ENCODE assay signal across 2 cellular contexts in genomic region chr5:126808619-126809018, GRCh38.
TF ChIP-seq lines count a peak whose summit lies in the region.

No MANE protein-coding gene starts in this region.

TF ChIP-seq in IMR-90, 13 proteins besides CTCF, POLR2A, EP300 and RAD21 (continued from another document):
- TF ChIP-seq USF2 (IDR thresholded peaks at IDR 0.05; ENCODE audit: low read depth, low read length) (no peak), SMC3 (IDR thresholded peaks at IDR 0.05; ENCODE audit: low read depth, low read length) (peak; percentile 46)
TF ChIP-seq in IMR-90: peak in this region for 1.

TF ChIP-seq in HepG2, 621 proteins besides CTCF, POLR2A, EP300 and RAD21 (continued from another document):
- no peak for TF ChIP-seq SOX6 (IDR thresholded peaks at IDR 0.05)
- no peak for TF ChIP-seq SOX6 (CRISPR knock-in tag; IDR thresholded peaks at IDR 0.05)
- TF ChIP-seq ZNF44 (CRISPR knock-in tag; IDR thresholded peaks at IDR 0.05) = no peak
- no peak for TF ChIP-seq ZNF597 (CRISPR knock-in tag; IDR thresholded peaks at IDR 0.05)
- peak; percentile 23; the same call in 1 of the 2 replicates for TF ChIP-seq SMC3 (IDR thresholded peaks at IDR 0.05; ENCODE audit: low read length)
- TF ChIP-seq SIX4 (CRISPR knock-in tag; IDR thresholded peaks at IDR 0.05) = no peak
- peak; percentile 21 for TF ChIP-seq TEAD3 (CRISPR knock-in tag; optimal IDR thresholded peaks at IDR 0.05; ENCODE audit: borderline replicate concordance)
- no peak for TF ChIP-seq ZNF589 (CRISPR knock-in tag; conservative IDR thresholded peaks at IDR 0.05)
- no peak for TF ChIP-seq SP5 (CRISPR knock-in tag; IDR thresholded peaks at IDR 0.05; ENCODE audit: borderline replicate concordance, low read depth)
- TF ChIP-seq ERF (CRISPR knock-in tag; IDR thresholded peaks at IDR 0.05) = no peak
- no peak for TF ChIP-seq ZBTB49 (CRISPR knock-in tag; IDR thresholded peaks at IDR 0.05; ENCODE audit: borderline replicate concordance)
- no peak for TF ChIP-seq FOXA1 (IDR thresholded peaks at IDR 0.05)
- TF ChIP-seq FOXA1 (CRISPR knock-in tag; IDR thresholded peaks at IDR 0.05) = no peak
- TF ChIP-seq ZNF441 (CRISPR knock-in tag; IDR thresholded peaks at IDR 0.05; ENCODE audit: borderline replicate concordance) = no peak
- TF ChIP-seq TAF15 (IDR thresholded peaks at IDR 0.05; ENCODE audit: low read depth, low read length, poor library complexity, severe bottlenecking) = no peak
- no peak for TF ChIP-seq ZFP62 (CRISPR knock-in tag; IDR thresholded peaks at IDR 0.05)
- TF ChIP-seq HIC2 (CRISPR knock-in tag; IDR thresholded peaks at IDR 0.05; ENCODE audit: low read depth) = no peak
- TF ChIP-seq KMT2A (CRISPR knock-in tag; IDR thresholded peaks at IDR 0.05) = no peak
- TF ChIP-seq SMAD9 (CRISPR knock-in tag; IDR thresholded peaks at IDR 0.05) = no peak
- no peak for TF ChIP-seq ZZZ3 (CRISPR knock-in tag; IDR thresholded peaks at IDR 0.05; ENCODE audit: borderline replicate concordance)
- no peak for TF ChIP-seq JDP2 (CRISPR knock-in tag; IDR thresholded peaks at IDR 0.05; ENCODE audit: borderline replicate concordance)
- no peak for TF ChIP-seq HOXA9 (CRISPR knock-in tag; IDR thresholded peaks at IDR 0.05; ENCODE audit: borderline replicate concordance)
- TF ChIP-seq IRX3 (CRISPR knock-in tag; IDR thresholded peaks at IDR 0.05; ENCODE audit: borderline replicate concordance, low read depth) = no peak
- no peak for TF ChIP-seq ZNF776 (CRISPR knock-in tag; IDR thresholded peaks at IDR 0.05)
- peak; percentile 60 for TF ChIP-seq ZNF121 (CRISPR knock-in tag; IDR thresholded peaks at IDR 0.05)
- TF ChIP-seq CHD2 (IDR thresholded peaks at IDR 0.05; ENCODE audit: low read depth, low read length) = no peak
- no peak for TF ChIP-seq ZNF337 (CRISPR knock-in tag; IDR thresholded peaks at IDR 0.05; ENCODE audit: borderline replicate concordance, low read depth)
- TF ChIP-seq NAIF1 (CRISPR knock-in tag; IDR thresholded peaks at IDR 0.05; ENCODE audit: borderline replicate concordance) = no peak
- TF ChIP-seq, protein P1, sequence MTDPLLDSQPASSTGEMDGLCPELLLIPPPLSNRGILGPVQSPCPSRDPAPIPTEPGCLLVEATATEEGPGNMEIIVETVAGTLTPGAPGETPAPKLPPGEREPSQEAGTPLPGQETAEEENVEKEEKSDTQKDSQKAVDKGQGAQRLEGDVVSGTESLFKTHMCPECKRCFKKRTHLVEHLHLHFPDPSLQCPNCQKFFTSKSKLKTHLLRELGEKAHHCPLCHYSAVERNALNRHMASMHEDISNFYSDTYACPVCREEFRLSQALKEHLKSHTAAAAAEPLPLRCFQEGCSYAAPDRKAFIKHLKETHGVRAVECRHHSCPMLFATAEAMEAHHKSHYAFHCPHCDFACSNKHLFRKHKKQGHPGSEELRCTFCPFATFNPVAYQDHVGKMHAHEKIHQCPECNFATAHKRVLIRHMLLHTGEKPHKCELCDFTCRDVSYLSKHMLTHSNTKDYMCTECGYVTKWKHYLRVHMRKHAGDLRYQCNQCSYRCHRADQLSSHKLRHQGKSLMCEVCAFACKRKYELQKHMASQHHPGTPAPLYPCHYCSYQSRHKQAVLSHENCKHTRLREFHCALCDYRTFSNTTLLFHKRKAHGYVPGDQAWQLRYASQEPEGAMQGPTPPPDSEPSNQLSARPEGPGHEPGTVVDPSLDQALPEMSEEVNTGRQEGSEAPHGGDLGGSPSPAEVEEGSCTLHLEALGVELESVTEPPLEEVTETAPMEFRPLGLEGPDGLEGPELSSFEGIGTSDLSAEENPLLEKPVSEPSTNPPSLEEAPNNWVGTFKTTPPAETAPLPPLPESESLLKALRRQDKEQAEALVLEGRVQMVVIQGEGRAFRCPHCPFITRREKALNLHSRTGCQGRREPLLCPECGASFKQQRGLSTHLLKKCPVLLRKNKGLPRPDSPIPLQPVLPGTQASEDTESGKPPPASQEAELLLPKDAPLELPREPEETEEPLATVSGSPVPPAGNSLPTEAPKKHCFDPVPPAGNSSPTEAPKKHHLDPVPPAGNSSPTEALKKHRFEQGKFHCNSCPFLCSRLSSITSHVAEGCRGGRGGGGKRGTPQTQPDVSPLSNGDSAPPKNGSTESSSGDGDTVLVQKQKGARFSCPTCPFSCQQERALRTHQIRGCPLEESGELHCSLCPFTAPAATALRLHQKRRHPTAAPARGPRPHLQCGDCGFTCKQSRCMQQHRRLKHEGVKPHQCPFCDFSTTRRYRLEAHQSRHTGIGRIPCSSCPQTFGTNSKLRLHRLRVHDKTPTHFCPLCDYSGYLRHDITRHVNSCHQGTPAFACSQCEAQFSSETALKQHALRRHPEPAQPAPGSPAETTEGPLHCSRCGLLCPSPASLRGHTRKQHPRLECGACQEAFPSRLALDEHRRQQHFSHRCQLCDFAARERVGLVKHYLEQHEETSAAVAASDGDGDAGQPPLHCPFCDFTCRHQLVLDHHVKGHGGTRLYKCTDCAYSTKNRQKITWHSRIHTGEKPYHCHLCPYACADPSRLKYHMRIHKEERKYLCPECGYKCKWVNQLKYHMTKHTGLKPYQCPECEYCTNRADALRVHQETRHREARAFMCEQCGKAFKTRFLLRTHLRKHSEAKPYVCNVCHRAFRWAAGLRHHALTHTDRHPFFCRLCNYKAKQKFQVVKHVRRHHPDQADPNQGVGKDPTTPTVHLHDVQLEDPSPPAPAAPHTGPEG (CRISPR knock-in tag; IDR thresholded peaks at IDR 0.05) = no peak
- TF ChIP-seq, protein P2, sequence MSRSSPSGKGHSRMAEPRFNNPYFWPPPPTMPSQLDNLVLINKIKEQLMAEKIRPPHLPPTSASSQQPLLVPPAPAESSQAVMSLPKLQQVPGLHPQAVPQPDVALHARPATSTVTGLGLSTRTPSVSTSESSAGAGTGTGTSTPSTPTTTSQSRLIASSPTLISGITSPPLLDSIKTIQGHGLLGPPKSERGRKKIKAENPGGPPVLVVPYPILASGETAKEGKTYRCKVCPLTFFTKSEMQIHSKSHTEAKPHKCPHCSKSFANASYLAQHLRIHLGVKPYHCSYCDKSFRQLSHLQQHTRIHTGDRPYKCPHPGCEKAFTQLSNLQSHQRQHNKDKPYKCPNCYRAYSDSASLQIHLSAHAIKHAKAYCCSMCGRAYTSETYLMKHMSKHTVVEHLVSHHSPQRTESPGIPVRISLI (CRISPR knock-in tag; IDR thresholded peaks at IDR 0.05; ENCODE audit: borderline replicate concordance) = peak; percentile 69; the same call in 1 of the 2 replicates
- no peak for TF ChIP-seq MXD1 (CRISPR knock-in tag; IDR thresholded peaks at IDR 0.05)
- peak; percentile 42; the same call in 1 of the 2 replicates for TF ChIP-seq MIXL1 (CRISPR knock-in tag; IDR thresholded peaks at IDR 0.05)
- TF ChIP-seq ZNF605 (CRISPR knock-in tag; IDR thresholded peaks at IDR 0.05) = no peak
- TF ChIP-seq, protein P3, sequence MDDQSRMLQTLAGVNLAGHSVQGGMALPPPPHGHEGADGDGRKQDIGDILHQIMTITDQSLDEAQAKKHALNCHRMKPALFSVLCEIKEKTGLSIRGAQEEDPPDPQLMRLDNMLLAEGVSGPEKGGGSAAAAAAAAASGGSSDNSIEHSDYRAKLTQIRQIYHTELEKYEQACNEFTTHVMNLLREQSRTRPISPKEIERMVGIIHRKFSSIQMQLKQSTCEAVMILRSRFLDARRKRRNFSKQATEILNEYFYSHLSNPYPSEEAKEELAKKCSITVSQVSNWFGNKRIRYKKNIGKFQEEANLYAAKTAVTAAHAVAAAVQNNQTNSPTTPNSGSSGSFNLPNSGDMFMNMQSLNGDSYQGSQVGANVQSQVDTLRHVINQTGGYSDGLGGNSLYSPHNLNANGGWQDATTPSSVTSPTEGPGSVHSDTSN (CRISPR knock-in tag; IDR thresholded peaks at IDR 0.05; ENCODE audit: borderline replicate concordance) = no peak
- TF ChIP-seq ZMYM3 (CRISPR knock-in tag; IDR thresholded peaks at IDR 0.05) = no peak
